ENCODE assay signal across 17 cellular contexts in the genomic region with DNA sequence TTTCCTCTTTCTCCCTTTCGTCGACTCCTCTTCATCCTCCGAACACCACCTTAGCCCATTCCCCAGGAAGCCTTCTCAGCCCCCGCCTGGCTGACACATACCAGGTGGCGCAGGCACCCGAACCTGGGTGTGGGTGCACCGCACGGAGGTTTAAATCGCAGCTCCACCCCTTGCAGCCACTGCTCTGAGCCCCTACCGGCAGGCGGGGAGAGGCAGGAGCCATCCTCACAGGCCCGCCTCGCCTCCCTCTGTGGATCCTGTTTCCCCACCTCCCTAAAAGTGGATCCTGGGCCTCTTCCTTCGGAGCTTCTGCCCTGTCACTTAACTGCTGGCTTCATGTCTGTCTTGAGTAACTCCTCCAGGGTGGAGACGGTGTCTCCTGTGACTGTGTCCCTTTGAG.
"Had no signal": no experiment of that assay in that cellular context is flagged by ENCODE, and none has a peak within 500 bp of the region (broad histone marks: within the 10 kb centered on the region; RNA-seq: fewer than 3 reads in every experiment).

No MANE protein-coding gene starts in this region.

- H3K9me3 ChIP-seq: esophagus squamous epithelium, neutrophil, psoas muscle, sigmoid colon, thoracic aorta, transverse colon had no signal

- ATAC-seq: effector memory CD8-positive, alpha-beta T cell; left colon; naive thymus-derived CD4-positive, alpha-beta T cell; psoas muscle had no signal

- H3K9me3 Mint-ChIP-seq: effector memory CD8-positive, alpha-beta T cell had no signal

- DNase-seq: effector memory CD8-positive, alpha-beta T cell; esophagus squamous epithelium; foreskin fibroblast; left colon; naive thymus-derived CD4-positive, alpha-beta T cell; psoas muscle; retina; sigmoid colon; stimulated activated CD4-positive, alpha-beta T cell treated with anti-CD3 and anti-CD28 coated beads, Interleukin-2, amount 100 ng/mL, for 24 hours; stimulated activated CD4-positive, alpha-beta T cell treated with anti-CD3 and anti-CD28 coated beads, Interleukin-4, amount 100 ng/mL, for 4 hours; stimulated activated naive CD4-positive, alpha-beta T cell; stomach; transverse colon had no signal

- H3K36me3 ChIP-seq: esophagus squamous epithelium, neutrophil, sigmoid colon, stomach, thoracic aorta, transverse colon had no signal

- H3K36me3 Mint-ChIP-seq: naive thymus-derived CD4-positive, alpha-beta T cell had no signal

- H3K4me3 ChIP-seq: esophagus squamous epithelium, psoas muscle, sigmoid colon, skin epidermis, stomach, thoracic aorta, transverse colon had no signal

- H3K4me3 Mint-ChIP-seq: dendritic cell treated with granulocyte-macrophage colony-stimulating factor and Interleukin-4, amounts not matched to agents 40 ng/mL and 50 ng/mL, for 4 days; effector memory CD8-positive, alpha-beta T cell; naive thymus-derived CD4-positive, alpha-beta T cell had no signal

- H3K4me1 ChIP-seq: esophagus squamous epithelium, psoas muscle, sigmoid colon, stomach, transverse colon had no signal

- H3K27ac Mint-ChIP-seq: dendritic cell treated with granulocyte-macrophage colony-stimulating factor and Interleukin-4, amounts not matched to agents 40 ng/mL and 50 ng/mL, for 4 days; effector memory CD8-positive, alpha-beta T cell; naive thymus-derived CD4-positive, alpha-beta T cell had no signal

- H3K27ac ChIP-seq: esophagus squamous epithelium, neutrophil, psoas muscle, sigmoid colon, skin epidermis, stomach, thoracic aorta, transverse colon had no signal
